ENCODE assay signal across 8 cellular contexts in the genomic region with DNA sequence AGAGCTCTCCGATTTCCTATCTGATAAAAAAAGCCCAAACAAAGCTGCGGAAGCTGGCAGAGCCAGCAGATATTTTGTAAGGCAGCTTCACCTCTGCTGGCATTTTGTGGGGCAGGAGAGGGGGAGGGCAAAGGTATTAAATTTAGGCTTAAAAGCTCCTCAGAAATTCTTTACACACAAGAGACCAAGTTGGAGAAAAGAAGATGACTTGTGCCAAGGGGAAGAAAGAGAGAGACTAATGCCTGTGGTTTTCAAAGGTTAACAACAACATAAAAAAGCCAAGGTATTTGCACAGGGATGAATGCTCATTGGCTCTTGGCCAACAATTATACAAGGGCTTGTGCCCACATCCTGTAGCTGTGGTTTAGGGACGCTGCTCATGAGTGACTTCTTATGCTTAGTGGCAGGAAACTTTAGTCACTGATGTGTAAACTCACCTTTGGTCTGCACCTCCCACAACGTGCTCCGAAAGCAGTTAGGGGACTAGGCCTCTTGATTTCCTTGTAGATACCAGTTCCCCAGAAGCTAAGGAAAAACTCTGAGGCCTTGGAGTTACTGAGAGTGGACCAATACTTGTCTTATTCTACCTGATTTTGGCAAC.
DNase-seq lines count a peak whose midpoint lies in the region; ATAC-seq and TF ChIP-seq lines count a peak whose summit lies in the region.

No MANE protein-coding gene starts in this region.

- no peaks in the 10 kb centered on the region for H3K36me3 ChIP-seq in DND-41 (ENCODE audit: insufficient read depth, low read length)

- peak overlapping the region; percentile 41; the same call in 1 of the 2 replicates for H3K4me2 ChIP-seq in DND-41 (ENCODE audit: insufficient read depth, low read length)

- no peak for TF ChIP-seq CTCF in DND-41 (IDR thresholded peaks at IDR 0.05; ENCODE audit: borderline replicate concordance, extremely low read depth, low read length, poor library complexity, severe bottlenecking)

- peaks cover 28% of the 10 kb centered on the region for H3K4me1 ChIP-seq in DND-41 (ENCODE audit: insufficient read depth, low read length)

- H3K27me3 Mint-ChIP-seq in memory B cell: peaks cover 17% of the 10 kb centered on the region

- H4K20me1 ChIP-seq in DND-41 (ENCODE audit: insufficient read depth, low read length): no peaks in the 10 kb centered on the region

- no peaks in the 10 kb centered on the region for H3K79me2 ChIP-seq in DND-41 (ENCODE audit: insufficient read depth, low read length)

- H3K4me1 Mint-ChIP-seq in memory B cell: peaks cover 7% of the 10 kb centered on the region

- H3K36me3 Mint-ChIP-seq in memory B cell: no peaks in the 10 kb centered on the region

- H3K27ac Mint-ChIP-seq in memory B cell: no peak overlapping the region

- H3K4me3 ChIP-seq in DND-41 (ENCODE audit: low read depth in 1 of 2, low read length in 2 of 2): no peak overlapping the region

- no peak overlapping the region for H2AFZ ChIP-seq in DND-41 (ENCODE audit: low read depth, low read length)

- H3K9me3 ChIP-seq in DND-41 (ENCODE audit: insufficient read depth, low read length, severe bottlenecking): no peaks in the 10 kb centered on the region

- peak overlapping the region; percentile 14; the same call in 1 of the 2 replicates for H3K27ac ChIP-seq in DND-41 (ENCODE audit: low read length)

- ATAC-seq in DND-41 (ENCODE audit: insufficient read depth, low read depth) (peak; percentile 99), GM21723 (IDR thresholded peaks at IDR 0.05; ENCODE audit: unreplicated experiment) (peak; percentile 100), memory B cell (ENCODE audit: low read depth) (peak; percentile 97)

- peak; percentile 90 for DNase-seq in DND-41
- DNase-seq in KG1 (lab: John Stamatoyannopoulos, UW): peak; percentile 77
- DNase-seq in SHP77 (lab: John Stamatoyannopoulos, UW): peak; percentile 71 to 83
- DNase-seq in activated naive CD4-positive, alpha-beta T cell treated with Interleukin-2 at 50 U/mL for 16 hours: peak; percentile 81
- DNase-seq in memory B cell (ENCODE audit: low spot score in 2 of 2): peak in 1 of 2 donors; percentile 23
- DNase-seq in stimulated activated naive CD4-positive, alpha-beta T cell treated with Interleukin-2 at 50 U/mL for 16 hours (lab: John Stamatoyannopoulos, UW): peak; percentile 76
- DNase-seq in iPS-NIHi7 (ENCODE audit: extremely low spot score): no peak

- peaks cover 48% of the 10 kb centered on the region for H3K27me3 ChIP-seq in DND-41 (ENCODE audit: insufficient read depth, low read length, poor library complexity)

- peaks cover 6% of the 10 kb centered on the region for H3K9me3 Mint-ChIP-seq in memory B cell

- H3K9ac ChIP-seq in DND-41 (ENCODE audit: low read depth, low read length): no peak overlapping the region

- no peak overlapping the region for H3K4me3 Mint-ChIP-seq in memory B cell
